ENCODE assay signal across 1 cellular context in the genomic region with DNA sequence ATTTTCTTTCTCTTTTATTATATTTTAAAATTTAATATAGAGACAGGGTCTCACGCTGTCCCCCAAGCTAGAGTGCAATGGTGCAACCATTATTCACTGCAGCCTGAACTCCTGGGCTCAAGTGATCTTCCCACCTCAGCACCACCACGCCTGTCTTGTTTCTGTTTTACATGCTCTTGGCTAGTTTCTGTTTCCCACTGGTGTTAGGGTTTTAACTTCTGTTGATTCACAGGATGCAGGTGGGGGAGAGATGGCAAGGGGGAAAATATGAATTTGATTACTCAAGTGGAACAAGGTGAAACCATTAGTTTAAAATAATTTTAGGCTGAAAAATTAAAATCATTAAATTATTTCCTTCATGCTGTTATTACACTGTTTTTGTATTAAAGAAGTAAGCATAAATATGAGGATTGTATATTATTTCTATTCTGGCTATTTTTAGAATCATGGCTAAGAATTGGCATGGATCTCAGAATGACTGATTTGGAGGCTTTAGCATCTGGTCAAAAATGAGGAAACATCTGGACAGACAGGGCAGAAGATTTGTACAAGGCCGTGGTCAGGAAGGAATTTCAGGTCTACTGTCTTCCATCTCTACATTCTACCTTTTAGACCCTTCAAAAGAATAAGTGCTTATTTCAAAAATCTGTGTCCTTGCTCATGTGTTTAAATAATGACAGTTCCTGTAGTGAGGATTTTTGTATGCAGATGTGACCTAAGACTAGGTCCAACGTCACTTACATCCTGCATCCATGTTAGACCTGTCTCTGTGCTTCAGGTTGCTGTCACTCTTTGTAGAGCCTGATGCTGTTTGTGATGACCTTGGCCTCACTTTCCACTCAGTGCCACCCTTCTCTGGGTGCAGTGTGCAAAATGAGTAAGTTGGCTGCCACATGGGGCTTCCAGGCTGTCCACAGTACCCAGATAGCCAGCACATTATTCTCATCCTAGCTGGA.
TF ChIP-seq lines count a peak whose summit lies in the region.

No MANE protein-coding gene starts in this region.

TF ChIP-seq in GM12878, 131 proteins besides CTCF, POLR2A, EP300 and RAD21 (continued from another document):
- TF ChIP-seq FOS (IDR thresholded peaks at IDR 0.05; ENCODE audit: borderline replicate concordance, extremely low read depth, insufficient read length) (no peak), PBX3 (IDR thresholded peaks at IDR 0.05; ENCODE audit: insufficient replicate concordance, low read depth, low read length) (no peak), NBN (IDR thresholded peaks at IDR 0.05) (no peak), RB1 (IDR thresholded peaks at IDR 0.05; ENCODE audit: borderline replicate concordance) (no peak; the same call in 1 of the 2 replicates), KLF5 (IDR thresholded peaks at IDR 0.05; ENCODE audit: partially characterized antibody) (no peak), CEBPZ (IDR thresholded peaks at IDR 0.05; ENCODE audit: low read depth, low read length) (no peak), PAX8 (IDR thresholded peaks at IDR 0.05) (peak; percentile 58), SIN3A (IDR thresholded peaks at IDR 0.05; ENCODE audit: low read depth, low read length) (no peak), JUND (IDR thresholded peaks at IDR 0.05; ENCODE audit: low read depth, low read length) (no peak), EED (IDR thresholded peaks at IDR 0.05; ENCODE audit: low read depth) (peak; percentile 54; the same call in 1 of the 2 replicates), MYB (IDR thresholded peaks at IDR 0.05; ENCODE audit: borderline replicate concordance, low read depth, low read length) (no peak), SP1 (IDR thresholded peaks at IDR 0.05; ENCODE audit: low read depth, low read length) (no peak), ELK1 (IDR thresholded peaks at IDR 0.05; ENCODE audit: low read depth, low read length) (no peak), HCFC1 (IDR thresholded peaks at IDR 0.05; ENCODE audit: low read length) (no peak), GATAD2B (conservative IDR thresholded peaks at IDR 0.05; ENCODE audit: low read depth) (no peak; the same call in 1 of the 2 replicates), EZH2 (IDR thresholded peaks at IDR 0.05; ENCODE audit: borderline replicate concordance, control insufficient read depth, low read depth, low read length) (no peak), DPF2 (IDR thresholded peaks at IDR 0.05) (no peak), POLR2AphosphoS5 (IDR thresholded peaks at IDR 0.05; ENCODE audit: low read length) (no peak), CREB1 (IDR thresholded peaks at IDR 0.05; ENCODE audit: low read depth) (0 out of 2 replicates have a peak, but pooled peaks have one; percentile 14), STAT1 (conservative IDR thresholded peaks at IDR 0.05) (no peak), NFIC (IDR thresholded peaks at IDR 0.05; ENCODE audit: low read depth, low read length) (peak; percentile 85), TAF1 (IDR thresholded peaks at IDR 0.05; ENCODE audit: borderline replicate concordance, low read depth, low read length) (no peak), CREM (IDR thresholded peaks at IDR 0.05; ENCODE audit: low read depth) (no peak), SRF (IDR thresholded peaks at IDR 0.05; ENCODE audit: low read depth in 2 of 2, low read length in 2 of 2) (no peak), NFXL1 (IDR thresholded peaks at IDR 0.05; ENCODE audit: borderline replicate concordance) (no peak), YY1 (IDR thresholded peaks at IDR 0.05; ENCODE audit: low read depth, low read length) (peak; percentile 43; the same call in 1 of the 2 replicates), RFX5 (IDR thresholded peaks at IDR 0.05; ENCODE audit: low read depth, low read length) (no peak), MTA3 (IDR thresholded peaks at IDR 0.05; ENCODE audit: borderline replicate concordance, low read length) (no peak), CBX5 (IDR thresholded peaks at IDR 0.05; ENCODE audit: low read depth) (no peak)
- TF ChIP-seq, protein P1, sequence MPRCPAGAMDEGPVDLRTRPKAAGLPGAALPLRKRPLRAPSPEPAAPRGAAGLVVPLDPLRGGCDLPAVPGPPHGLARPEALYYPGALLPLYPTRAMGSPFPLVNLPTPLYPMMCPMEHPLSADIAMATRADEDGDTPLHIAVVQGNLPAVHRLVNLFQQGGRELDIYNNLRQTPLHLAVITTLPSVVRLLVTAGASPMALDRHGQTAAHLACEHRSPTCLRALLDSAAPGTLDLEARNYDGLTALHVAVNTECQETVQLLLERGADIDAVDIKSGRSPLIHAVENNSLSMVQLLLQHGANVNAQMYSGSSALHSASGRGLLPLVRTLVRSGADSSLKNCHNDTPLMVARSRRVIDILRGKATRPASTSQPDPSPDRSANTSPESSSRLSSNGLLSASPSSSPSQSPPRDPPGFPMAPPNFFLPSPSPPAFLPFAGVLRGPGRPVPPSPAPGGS (IDR thresholded peaks at IDR 0.05; ENCODE audit: borderline replicate concordance, insufficient read depth, low read depth, low read length, poor library complexity, severe bottlenecking), result peak; percentile 88
TF ChIP-seq in GM12878: peak in this region for 31.
